1 cellular context compared by ENCODE assay signal in the genomic region with DNA sequence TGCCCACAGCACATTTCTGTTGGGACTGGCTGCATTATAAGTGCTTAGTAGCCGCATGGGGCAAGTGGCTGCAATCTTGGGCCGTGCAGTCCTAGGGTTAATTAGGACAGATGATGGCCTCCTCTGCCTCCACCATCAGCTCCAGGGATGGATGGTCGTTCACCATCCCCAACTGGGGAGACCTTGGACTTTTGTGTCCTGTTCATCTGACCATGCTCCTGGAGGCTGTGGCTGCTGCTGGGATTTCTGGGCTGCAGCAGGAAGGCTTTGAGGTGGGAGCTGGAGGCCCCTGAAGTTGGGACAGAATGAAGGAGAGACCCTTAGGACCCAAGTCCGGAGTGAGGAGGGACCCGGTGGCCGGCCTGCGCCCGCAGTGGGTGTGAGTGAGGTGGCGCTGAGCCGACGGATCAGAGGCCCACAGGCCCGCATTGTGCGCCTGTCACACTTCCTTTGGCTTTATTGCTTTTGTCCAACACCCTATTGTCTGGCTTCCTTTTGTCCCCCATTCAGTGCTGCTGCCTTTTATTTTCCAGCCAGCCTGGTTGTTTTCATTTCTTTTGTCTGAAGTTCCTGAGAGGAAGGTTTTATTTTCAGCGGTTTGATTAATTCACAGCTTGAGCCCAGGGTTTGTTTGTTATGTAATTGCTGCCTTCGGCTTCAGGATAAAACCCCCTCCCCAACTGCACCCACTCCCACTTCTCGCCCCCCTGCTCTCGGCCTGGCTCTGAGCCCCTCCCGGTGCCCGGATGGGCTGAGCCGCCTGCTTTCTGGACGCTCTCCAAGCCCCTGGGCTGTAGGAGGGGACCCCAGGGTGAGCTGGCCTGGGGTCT.
TF ChIP-seq lines count a peak whose summit lies in the region.

No MANE protein-coding gene starts in this region.

TF ChIP-seq in H1, 55 proteins besides CTCF, POLR2A, EP300 and RAD21:
- TF ChIP-seq SP1 (IDR thresholded peaks at IDR 0.05; ENCODE audit: low read depth, low read length) (peak; percentile 84), HDAC2 (IDR thresholded peaks at IDR 0.05; ENCODE audit: borderline replicate concordance in 1 of 2, low read depth in 2 of 2, low read length in 2 of 2) (0 out of 4 replicates have a peak, but pooled peaks have one; percentile 34 to 61), POU5F1 (IDR thresholded peaks at IDR 0.05; ENCODE audit: low read depth, low read length) (peak; percentile 82; the same call in 1 of the 2 replicates), YY1 (IDR thresholded peaks at IDR 0.05; ENCODE audit: low read depth, low read length) (0 out of 2 replicates have a peak, but pooled peaks have one; percentile 22), ZNF274 (IDR thresholded peaks at IDR 0.05; ENCODE audit: borderline replicate concordance, extremely low read depth, low read length) (no peak), CEBPB (IDR thresholded peaks at IDR 0.05; ENCODE audit: low read depth, low read length) (0 out of 2 replicates have a peak, but pooled peaks have one; percentile 30), POLR2AphosphoS5 (IDR thresholded peaks at IDR 0.05; ENCODE audit: low read depth, low read length) (no peak), TCF12 (IDR thresholded peaks at IDR 0.05; ENCODE audit: low read depth, low read length) (0 out of 2 replicates have a peak, but pooled peaks have one; percentile 50), TBP (IDR thresholded peaks at IDR 0.05; ENCODE audit: low read depth, low read length) (peak; percentile 45; the same call in 1 of the 2 replicates), TAF7 (optimal IDR thresholded peaks at IDR 0.05; ENCODE audit: borderline replicate concordance, low read depth, low read length) (no peak), KDM1A (IDR thresholded peaks at IDR 0.05; ENCODE audit: borderline replicate concordance, low read length) (peak; percentile 69; the same call in 1 of the 2 replicates), NANOG (IDR thresholded peaks at IDR 0.05; ENCODE audit: insufficient read depth, low read depth, low read length, poor library complexity, severe bottlenecking) (peak; percentile 34), SIN3A (conservative IDR thresholded peaks at IDR 0.05 in 1 of 2, IDR thresholded peaks at IDR 0.05 in 1 of 2; ENCODE audit: low read depth in 1 of 2, low read length in 2 of 2) (peak; percentile 43 to 82; a peak in 2 of 4 replicates), CTBP2 (IDR thresholded peaks at IDR 0.05; ENCODE audit: borderline replicate concordance, insufficient read depth, insufficient read length, low read length) (peak; percentile 94), BACH1 (IDR thresholded peaks at IDR 0.05; ENCODE audit: low read length) (peak; percentile 3; the same call in 1 of the 2 replicates), BCL11A (IDR thresholded peaks at IDR 0.05; ENCODE audit: low read depth in 2 of 2, low read length in 2 of 2) (peak; percentile 80 to 87), JUN (IDR thresholded peaks at IDR 0.05; ENCODE audit: low read depth, low read length) (no peak), GABPA (IDR thresholded peaks at IDR 0.05; ENCODE audit: borderline replicate concordance, insufficient read depth, low read length) (no peak)
- TF ChIP-seq, protein P1, sequence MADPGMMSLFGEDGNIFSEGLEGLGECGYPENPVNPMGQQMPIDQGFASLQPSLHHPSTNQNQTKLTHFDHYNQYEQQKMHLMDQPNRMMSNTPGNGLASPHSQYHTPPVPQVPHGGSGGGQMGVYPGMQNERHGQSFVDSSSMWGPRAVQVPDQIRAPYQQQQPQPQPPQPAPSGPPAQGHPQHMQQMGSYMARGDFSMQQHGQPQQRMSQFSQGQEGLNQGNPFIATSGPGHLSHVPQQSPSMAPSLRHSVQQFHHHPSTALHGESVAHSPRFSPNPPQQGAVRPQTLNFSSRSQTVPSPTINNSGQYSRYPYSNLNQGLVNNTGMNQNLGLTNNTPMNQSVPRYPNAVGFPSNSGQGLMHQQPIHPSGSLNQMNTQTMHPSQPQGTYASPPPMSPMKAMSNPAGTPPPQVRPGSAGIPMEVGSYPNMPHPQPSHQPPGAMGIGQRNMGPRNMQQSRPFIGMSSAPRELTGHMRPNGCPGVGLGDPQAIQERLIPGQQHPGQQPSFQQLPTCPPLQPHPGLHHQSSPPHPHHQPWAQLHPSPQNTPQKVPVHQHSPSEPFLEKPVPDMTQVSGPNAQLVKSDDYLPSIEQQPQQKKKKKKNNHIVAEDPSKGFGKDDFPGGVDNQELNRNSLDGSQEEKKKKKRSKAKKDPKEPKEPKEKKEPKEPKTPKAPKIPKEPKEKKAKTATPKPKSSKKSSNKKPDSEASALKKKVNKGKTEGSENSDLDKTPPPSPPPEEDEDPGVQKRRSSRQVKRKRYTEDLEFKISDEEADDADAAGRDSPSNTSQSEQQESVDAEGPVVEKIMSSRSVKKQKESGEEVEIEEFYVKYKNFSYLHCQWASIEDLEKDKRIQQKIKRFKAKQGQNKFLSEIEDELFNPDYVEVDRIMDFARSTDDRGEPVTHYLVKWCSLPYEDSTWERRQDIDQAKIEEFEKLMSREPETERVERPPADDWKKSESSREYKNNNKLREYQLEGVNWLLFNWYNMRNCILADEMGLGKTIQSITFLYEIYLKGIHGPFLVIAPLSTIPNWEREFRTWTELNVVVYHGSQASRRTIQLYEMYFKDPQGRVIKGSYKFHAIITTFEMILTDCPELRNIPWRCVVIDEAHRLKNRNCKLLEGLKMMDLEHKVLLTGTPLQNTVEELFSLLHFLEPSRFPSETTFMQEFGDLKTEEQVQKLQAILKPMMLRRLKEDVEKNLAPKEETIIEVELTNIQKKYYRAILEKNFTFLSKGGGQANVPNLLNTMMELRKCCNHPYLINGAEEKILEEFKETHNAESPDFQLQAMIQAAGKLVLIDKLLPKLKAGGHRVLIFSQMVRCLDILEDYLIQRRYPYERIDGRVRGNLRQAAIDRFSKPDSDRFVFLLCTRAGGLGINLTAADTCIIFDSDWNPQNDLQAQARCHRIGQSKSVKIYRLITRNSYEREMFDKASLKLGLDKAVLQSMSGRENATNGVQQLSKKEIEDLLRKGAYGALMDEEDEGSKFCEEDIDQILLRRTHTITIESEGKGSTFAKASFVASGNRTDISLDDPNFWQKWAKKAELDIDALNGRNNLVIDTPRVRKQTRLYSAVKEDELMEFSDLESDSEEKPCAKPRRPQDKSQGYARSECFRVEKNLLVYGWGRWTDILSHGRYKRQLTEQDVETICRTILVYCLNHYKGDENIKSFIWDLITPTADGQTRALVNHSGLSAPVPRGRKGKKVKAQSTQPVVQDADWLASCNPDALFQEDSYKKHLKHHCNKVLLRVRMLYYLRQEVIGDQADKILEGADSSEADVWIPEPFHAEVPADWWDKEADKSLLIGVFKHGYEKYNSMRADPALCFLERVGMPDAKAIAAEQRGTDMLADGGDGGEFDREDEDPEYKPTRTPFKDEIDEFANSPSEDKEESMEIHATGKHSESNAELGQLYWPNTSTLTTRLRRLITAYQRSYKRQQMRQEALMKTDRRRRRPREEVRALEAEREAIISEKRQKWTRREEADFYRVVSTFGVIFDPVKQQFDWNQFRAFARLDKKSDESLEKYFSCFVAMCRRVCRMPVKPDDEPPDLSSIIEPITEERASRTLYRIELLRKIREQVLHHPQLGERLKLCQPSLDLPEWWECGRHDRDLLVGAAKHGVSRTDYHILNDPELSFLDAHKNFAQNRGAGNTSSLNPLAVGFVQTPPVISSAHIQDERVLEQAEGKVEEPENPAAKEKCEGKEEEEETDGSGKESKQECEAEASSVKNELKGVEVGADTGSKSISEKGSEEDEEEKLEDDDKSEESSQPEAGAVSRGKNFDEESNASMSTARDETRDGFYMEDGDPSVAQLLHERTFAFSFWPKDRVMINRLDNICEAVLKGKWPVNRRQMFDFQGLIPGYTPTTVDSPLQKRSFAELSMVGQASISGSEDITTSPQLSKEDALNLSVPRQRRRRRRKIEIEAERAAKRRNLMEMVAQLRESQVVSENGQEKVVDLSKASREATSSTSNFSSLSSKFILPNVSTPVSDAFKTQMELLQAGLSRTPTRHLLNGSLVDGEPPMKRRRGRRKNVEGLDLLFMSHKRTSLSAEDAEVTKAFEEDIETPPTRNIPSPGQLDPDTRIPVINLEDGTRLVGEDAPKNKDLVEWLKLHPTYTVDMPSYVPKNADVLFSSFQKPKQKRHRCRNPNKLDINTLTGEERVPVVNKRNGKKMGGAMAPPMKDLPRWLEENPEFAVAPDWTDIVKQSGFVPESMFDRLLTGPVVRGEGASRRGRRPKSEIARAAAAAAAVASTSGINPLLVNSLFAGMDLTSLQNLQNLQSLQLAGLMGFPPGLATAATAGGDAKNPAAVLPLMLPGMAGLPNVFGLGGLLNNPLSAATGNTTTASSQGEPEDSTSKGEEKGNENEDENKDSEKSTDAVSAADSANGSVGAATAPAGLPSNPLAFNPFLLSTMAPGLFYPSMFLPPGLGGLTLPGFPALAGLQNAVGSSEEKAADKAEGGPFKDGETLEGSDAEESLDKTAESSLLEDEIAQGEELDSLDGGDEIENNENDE (IDR thresholded peaks at IDR 0.05; ENCODE audit: insufficient replicate concordance, low read length), result peak; percentile 85
- TF ChIP-seq, protein P2, sequence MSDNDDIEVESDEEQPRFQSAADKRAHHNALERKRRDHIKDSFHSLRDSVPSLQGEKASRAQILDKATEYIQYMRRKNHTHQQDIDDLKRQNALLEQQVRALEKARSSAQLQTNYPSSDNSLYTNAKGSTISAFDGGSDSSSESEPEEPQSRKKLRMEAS (IDR thresholded peaks at IDR 0.05), result 0 out of 2 replicates have a peak, but pooled peaks have one; percentile 24
TF ChIP-seq in H1: peak in this region for 15.
